ENCODE assay signal across 20 cellular contexts in genomic region chr16:3025032-3026002, GRCh38. TPM values are rescaled to one million over a fixed set of nuclear protein-coding genes. Genes with fewer than 3 reads are reported as not detected.
DNase-seq lines count a peak whose midpoint lies in the region; ATAC-seq and TF ChIP-seq lines count a peak whose summit lies in the region.
"Had no signal": no experiment of that assay in that cellular context is flagged by ENCODE, and none has a peak within 500 bp of the region (broad histone marks: within the 10 kb centered on the region; RNA-seq: fewer than 3 reads in every experiment).

No MANE protein-coding gene starts in this region.

- H3K36me3 ChIP-seq in breast epithelium (no peaks in the 10 kb centered on the region), endodermal cell (ENCODE audit: control insufficient read depth, insufficient read depth, low read length) (peaks cover 30% of the 10 kb centered on the region), smooth muscle cell (ENCODE audit: low read depth) (no peaks in the 10 kb centered on the region)

- H3F3A ChIP-seq in smooth muscle cell (ENCODE audit: low read depth) = no peaks in the 10 kb centered on the region

- H3K4me3 Mint-ChIP-seq in MCF 10A (ENCODE audit: unreplicated experiment) = peak overlapping the region; percentile 47
- peak overlapping the region; percentile 83 for H3K4me3 Mint-ChIP-seq in endodermal cell
- peak overlapping the region; percentile 78 for H3K4me3 Mint-ChIP-seq in stimulated activated effector memory CD8-positive, alpha-beta T cell treated with anti-CD3 and anti-CD28 coated beads, Interleukin-12 subunit alpha, Interleukin-12 subunit beta, amount 100 ng/mL, for 72 hours

- H3K79me2 ChIP-seq in smooth muscle cell (ENCODE audit: low read depth) = no peaks in the 10 kb centered on the region

- H3K27me3 ChIP-seq in breast epithelium = no peaks in the 10 kb centered on the region
- peaks cover 4% of the 10 kb centered on the region for H3K27me3 ChIP-seq in endodermal cell (ENCODE audit: control insufficient read depth, insufficient read depth, low read length, poor library complexity, severe bottlenecking)
- H3K27me3 ChIP-seq in smooth muscle cell (ENCODE audit: low read depth) = no peaks in the 10 kb centered on the region
- H3K27me3 ChIP-seq: SJCRH30 had no signal

- no peak overlapping the region for H3K9ac ChIP-seq in endodermal cell (ENCODE audit: extremely low read depth, low read length, poor library complexity, severe bottlenecking)
- no peak overlapping the region for H3K9ac ChIP-seq in smooth muscle cell (ENCODE audit: low read depth)

- no peak for TF ChIP-seq POLR2A in breast epithelium (IDR thresholded peaks at IDR 0.05)

- H4K20me1 ChIP-seq in smooth muscle cell (ENCODE audit: low read depth) = peaks cover 75% of the 10 kb centered on the region

- H3K4me1 ChIP-seq in breast epithelium = peaks cover 15 to 16% of the 10 kb centered on the region in 2 donors
- peaks cover 12% of the 10 kb centered on the region for H3K4me1 ChIP-seq in endodermal cell (ENCODE audit: control insufficient read depth, insufficient read depth, low read length)
- H3K4me1 ChIP-seq in smooth muscle cell (ENCODE audit: low read depth) = peaks cover 17% of the 10 kb centered on the region

- H3K27me3 Mint-ChIP-seq in MCF 10A (ENCODE audit: insufficient read depth, unreplicated experiment) (no peaks in the 10 kb centered on the region), endodermal cell (ENCODE audit: insufficient read depth) (peaks cover 19% of the 10 kb centered on the region)

- H3K36me3 Mint-ChIP-seq in MCF 10A (ENCODE audit: insufficient read depth, unreplicated experiment) = peaks cover 50% of the 10 kb centered on the region
- H3K36me3 Mint-ChIP-seq in endodermal cell (ENCODE audit: low read depth) = peaks cover 23% of the 10 kb centered on the region
- peaks cover 85% of the 10 kb centered on the region for H3K36me3 Mint-ChIP-seq in stimulated activated effector memory CD8-positive, alpha-beta T cell treated with anti-CD3 and anti-CD28 coated beads, Interleukin-12 subunit alpha, Interleukin-12 subunit beta, amount 100 ng/mL, for 72 hours

- BruUV-seq in MCF 10A (replicated peaks; lab: Mats Ljungman, UMichigan) = no TSS peak

- no peak for ATAC-seq in stimulated activated effector memory CD8-positive, alpha-beta T cell treated with anti-CD3 and anti-CD28 coated beads, Interleukin-12 subunit alpha, Interleukin-12 subunit beta, amount 100 ng/mL, for 72 hours
- ATAC-seq: esophagus mucosa, left colon, sciatic nerve had no signal

- no peak overlapping the region for H2AFZ ChIP-seq in smooth muscle cell (ENCODE audit: low read depth)

- TF ChIP-seq CTCF in MCF 10A (IDR thresholded peaks at IDR 0.05; ENCODE audit: unreplicated experiment) (no peak), breast epithelium (IDR thresholded peaks at IDR 0.05) (no peak), RWPE1 (conservative IDR thresholded peaks at IDR 0.05; ENCODE audit: low read depth) (no peak), endodermal cell (conservative IDR thresholded peaks at IDR 0.05) (no peak), smooth muscle cell (IDR thresholded peaks at IDR 0.05; ENCODE audit: borderline replicate concordance, insufficient read depth, poor library complexity, severe bottlenecking) (no peak)

- H3K9me3 ChIP-seq in breast epithelium (no peaks in the 10 kb centered on the region), endodermal cell (ENCODE audit: control insufficient read depth, low read length) (no peaks in the 10 kb centered on the region), smooth muscle cell (replicated peaks; ENCODE audit: low read depth) (no peaks in the 10 kb centered on the region)
- H3K9me3 ChIP-seq: SJCRH30, stomach had no signal

- H3K9me3 Mint-ChIP-seq in MCF 10A (ENCODE audit: unreplicated experiment) (no peaks in the 10 kb centered on the region), endodermal cell (no peaks in the 10 kb centered on the region)
- no peaks in the 10 kb centered on the region for H3K9me3 Mint-ChIP-seq in stimulated activated effector memory CD8-positive, alpha-beta T cell treated with anti-CD3 and anti-CD28 coated beads, Interleukin-12 subunit alpha, Interleukin-12 subunit beta, amount 100 ng/mL, for 72 hours

- DNase-seq in MCF 10A (ENCODE audit: unreplicated experiment) (no peak), breast epithelium (ENCODE audit: low spot score in 2 of 2) (no peak), RWPE1 (ENCODE audit: low spot score) (no peak), endodermal cell (peak; percentile 51), NCI-H1105 (lab: John Stamatoyannopoulos, UW) (no peak), smooth muscle cell (lab: John Stamatoyannopoulos, UW; ENCODE audit: unreplicated experiment) (no peak), SIG-M5 (lab: John Stamatoyannopoulos, UW) (no peak)
- DNase-seq in stimulated activated effector memory CD8-positive, alpha-beta T cell treated with anti-CD3 and anti-CD28 coated beads, Interleukin-12 subunit alpha, Interleukin-12 subunit beta, amount 100 ng/mL, for 72 hours (ENCODE audit: low spot score in 2 of 2) = no peak
- DNase-seq: activated CD4-positive, alpha-beta T cell treated with anti-CD3 and anti-CD28 coated beads for 4 hours; left colon; midbrain; NCI-H1048; NCI-H2107; NCI-H524 treated with DMSO at 0.1 percent for 48 hours; SJCRH30; stomach; T-helper 9 cell had no signal

- POLR2A ChIA-PET in MCF 10A (lab: Yijun Ruan, JAX) = interaction anchor here (0.9 to 1.7 kb wide), 2 partner anchors 21 to 97 kb away, joined by 4 to 5 read pairs; no protein-coding TSS in a partner anchor
- POLR2A ChIA-PET in RWPE1 (lab: Yijun Ruan, JAX; ENCODE audit: low non-redundant PET) = interaction anchor here (0.6 to 0.9 kb wide), 2 partner anchors 17 to 55 kb away, joined by 3 to 5 read pairs; no protein-coding TSS in a partner anchor

- CTCF ChIA-PET in MCF 10A (lab: Yijun Ruan, JAX) = interaction anchor here (0.7 to 8.3 kb wide), 2 partner anchors 21 to 109 kb away, joined by 7 to 121 read pairs; no protein-coding TSS in a partner anchor
- CTCF ChIA-PET in RWPE1 (lab: Yijun Ruan, JAX) = interaction anchor here (0.7 kb wide), 1 partner anchor 501 kb away, joined by 4 read pairs; no protein-coding TSS in a partner anchor

- H3K27ac ChIP-seq in breast epithelium (no peak overlapping the region), RWPE1 (peak overlapping the region; percentile 99), endodermal cell (ENCODE audit: low read depth, low read length) (no peak overlapping the region), smooth muscle cell (ENCODE audit: low read depth) (no peak overlapping the region)
- H3K27ac ChIP-seq: HL-60, SJCRH30 had no signal

- H3K4me3 ChIP-seq in breast epithelium (no peak overlapping the region), endodermal cell (ENCODE audit: low read length) (no peak overlapping the region), smooth muscle cell (no peak overlapping the region)

- H3K27ac Mint-ChIP-seq in MCF 10A (ENCODE audit: low read depth, unreplicated experiment) = no peak overlapping the region
- no peak overlapping the region for H3K27ac Mint-ChIP-seq in endodermal cell
- H3K27ac Mint-ChIP-seq in stimulated activated effector memory CD8-positive, alpha-beta T cell treated with anti-CD3 and anti-CD28 coated beads, Interleukin-12 subunit alpha, Interleukin-12 subunit beta, amount 100 ng/mL, for 72 hours = no peak overlapping the region

- H3K4me1 Mint-ChIP-seq in MCF 10A (ENCODE audit: insufficient read depth, unreplicated experiment) (peaks cover 23% of the 10 kb centered on the region), endodermal cell (peaks cover 22% of the 10 kb centered on the region)
- H3K4me1 Mint-ChIP-seq in stimulated activated effector memory CD8-positive, alpha-beta T cell treated with anti-CD3 and anti-CD28 coated beads, Interleukin-12 subunit alpha, Interleukin-12 subunit beta, amount 100 ng/mL, for 72 hours = peaks cover 72% of the 10 kb centered on the region

- H3K4me2 ChIP-seq in smooth muscle cell = no peak overlapping the region

- 91 to 95% methylated on average over 16 to 18 of the region's 18 CpGs for WGBS in endodermal cell (ENCODE audit: insufficient coverage in 1 of 2, insufficient read length in 1 of 2), 2 experiments
- 97% methylated on average over 18 of the region's 18 CpGs for WGBS in smooth muscle cell (ENCODE audit: low lambda C conversion rate)

- intact Hi-C loops in MCF 10A (cut with micrococcal nuclease) (no loop called here), breast epithelium (cut with DNase I; ENCODE audit: low total_unique reads) (no loop called here)

RNA-seq across cellular contexts. Expression of gene THOC6, which starts 1.5 kb away (rescaled TPM):
- 36.8 and 53.1 TPM in 2 replicates for total RNA-seq in MCF 10A (2022)
- total RNA-seq in breast epithelium = 10 to 100 TPM; 15.5 to 26.1 (median 18.4) TPM
- total RNA-seq in endodermal cell = 10 to 100 TPM; 45.8 to 52.4 TPM
- 34.6 TPM for polyA plus RNA-seq in endodermal cell (2013, experiment 1 of 2)
- 34.8 TPM for polyA plus RNA-seq in endodermal cell (2013, experiment 2 of 2)
- 24.1 and 28.9 TPM in 2 replicates for total RNA-seq in smooth muscle cell
- 59.4 and 83.9 TPM in 2 replicates for polyA plus RNA-seq in smooth muscle cell

RNA-seq across cellular contexts. Expression of gene HCFC1R1, which starts 1.6 kb away (rescaled TPM):
- 13.6 and 20.4 TPM in 2 replicates for total RNA-seq in MCF 10A (2022)
- total RNA-seq in breast epithelium = 10 to 100 TPM in 2 of 3 donors, 1 to 10 TPM in 1; 8.8 to 26.5 (median 17.3) TPM
- total RNA-seq in endodermal cell = 10 to 100 TPM; 49.8 to 59.1 TPM
- 68.3 TPM for polyA plus RNA-seq in endodermal cell (2013, experiment 1 of 2)
- 61.5 TPM for polyA plus RNA-seq in endodermal cell (2013, experiment 2 of 2)
- 63.3 and 73.5 TPM in 2 replicates for total RNA-seq in smooth muscle cell
- polyA plus RNA-seq in smooth muscle cell = 337 and 367 TPM in 2 replicates

RNA-seq across cellular contexts. Expression of gene TNFRSF12A, which starts 5.1 kb away (rescaled TPM):
- total RNA-seq in MCF 10A (2022) (436 and 641 TPM in 2 replicates), breast epithelium (10 to 100 TPM in 2 of 3 donors, 1 to 10 TPM in 1; 6.9 to 74.1 (median 36.7) TPM), endodermal cell (10 to 100 TPM; 37.8 to 43.5 TPM), smooth muscle cell (192 and 219 TPM in 2 replicates)
- polyA plus RNA-seq in endodermal cell (2013, experiment 1 of 2) = 38.0 TPM
- polyA plus RNA-seq in endodermal cell (2013, experiment 2 of 2) = 36.2 TPM
- 386 and 512 TPM in 2 replicates for polyA plus RNA-seq in smooth muscle cell

RNA-seq across cellular contexts. Expression of gene CLDN6, which starts 7.3 kb away (rescaled TPM):
- total RNA-seq in MCF 10A (2022) = not detected in 2 replicates
- not detected for total RNA-seq in breast epithelium
- 100 to 1,000 TPM; 404 to 572 TPM for total RNA-seq in endodermal cell
- polyA plus RNA-seq in endodermal cell (2013, experiment 1 of 2) = 135 TPM
- 120 TPM for polyA plus RNA-seq in endodermal cell (2013, experiment 2 of 2)
- 97.0 and 113 TPM in 2 replicates for total RNA-seq in smooth muscle cell
- polyA plus RNA-seq in smooth muscle cell = 55.4 and 365 TPM in 2 replicates
- total RNA-seq: esophagus mucosa, left colon, sciatic nerve, SJCRH30, stomach had no signal
- polyA plus RNA-seq: stomach had no signal

RNA-seq across cellular contexts. Expression of gene BICDL2, which starts 11.4 kb away (rescaled TPM):
- 0.23 and 0.39 TPM in 2 replicates for total RNA-seq in MCF 10A (2022)
- 10 to 100 TPM in 2 of 3 donors, not detected in 1; 31.5 to 50.1 TPM for total RNA-seq in breast epithelium
- total RNA-seq in endodermal cell = 1 to 10 TPM; 4.7 to 8.2 TPM
- polyA plus RNA-seq in endodermal cell (2013, experiment 1 of 2) = 0.64 TPM
- 0.17 TPM for polyA plus RNA-seq in endodermal cell (2013, experiment 2 of 2)
- total RNA-seq in smooth muscle cell = 0.49 and 1.5 TPM in 2 replicates
- polyA plus RNA-seq in smooth muscle cell = 0.86 and 7.9 TPM in 2 replicates
- total RNA-seq: SJCRH30 had no signal
